Comparison of ENCODE assay signal across 1 cellular context in genomic region chr10:131655101-131655849, GRCh38.
TF ChIP-seq lines count a peak whose summit lies in the region.

No MANE protein-coding gene starts in this region.

TF ChIP-seq in HepG2, 621 proteins besides CTCF, POLR2A, EP300 and RAD21 (continued from another document):
- TF ChIP-seq ZNF747 (CRISPR knock-in tag; IDR thresholded peaks at IDR 0.05; ENCODE audit: borderline replicate concordance) (no peak), NR2F1 (CRISPR knock-in tag; IDR thresholded peaks at IDR 0.05) (peak; percentile 78 to 79), NR2C2 (CRISPR knock-in tag; IDR thresholded peaks at IDR 0.05; ENCODE audit: borderline replicate concordance) (peak; percentile 39; the same call in 1 of the 2 replicates), TFAP4 (IDR thresholded peaks at IDR 0.05; ENCODE audit: borderline replicate concordance, low read depth) (peak; percentile 68; the same call in 1 of the 2 replicates), EED (CRISPR knock-in tag; IDR thresholded peaks at IDR 0.05) (no peak), NR2F2 (IDR thresholded peaks at IDR 0.05; ENCODE audit: borderline replicate concordance, low read depth) (0 out of 2 replicates have a peak, but pooled peaks have one; percentile 29), ZNF441 (CRISPR knock-in tag; IDR thresholded peaks at IDR 0.05; ENCODE audit: borderline replicate concordance) (no peak), ZSCAN20 (CRISPR knock-in tag; IDR thresholded peaks at IDR 0.05; ENCODE audit: borderline replicate concordance) (no peak), ESRRA (CRISPR knock-in tag; IDR thresholded peaks at IDR 0.05; ENCODE audit: low read depth) (0 out of 2 replicates have a peak, but pooled peaks have one; percentile 46), ZSCAN29 (CRISPR knock-in tag; conservative IDR thresholded peaks at IDR 0.05) (no peak), ATAD3A (CRISPR knock-in tag; IDR thresholded peaks at IDR 0.05) (no peak), ZNF142 (CRISPR knock-in tag; IDR thresholded peaks at IDR 0.05) (no peak), ZNF790 (CRISPR knock-in tag; IDR thresholded peaks at IDR 0.05; ENCODE audit: borderline replicate concordance) (no peak), NR2F6 (IDR thresholded peaks at IDR 0.05) (peak; percentile 77), NR2F6 (CRISPR knock-in tag; IDR thresholded peaks at IDR 0.05) (peak; percentile 69)
